ENCODE assay signal across 22 cellular contexts in the genomic region with DNA sequence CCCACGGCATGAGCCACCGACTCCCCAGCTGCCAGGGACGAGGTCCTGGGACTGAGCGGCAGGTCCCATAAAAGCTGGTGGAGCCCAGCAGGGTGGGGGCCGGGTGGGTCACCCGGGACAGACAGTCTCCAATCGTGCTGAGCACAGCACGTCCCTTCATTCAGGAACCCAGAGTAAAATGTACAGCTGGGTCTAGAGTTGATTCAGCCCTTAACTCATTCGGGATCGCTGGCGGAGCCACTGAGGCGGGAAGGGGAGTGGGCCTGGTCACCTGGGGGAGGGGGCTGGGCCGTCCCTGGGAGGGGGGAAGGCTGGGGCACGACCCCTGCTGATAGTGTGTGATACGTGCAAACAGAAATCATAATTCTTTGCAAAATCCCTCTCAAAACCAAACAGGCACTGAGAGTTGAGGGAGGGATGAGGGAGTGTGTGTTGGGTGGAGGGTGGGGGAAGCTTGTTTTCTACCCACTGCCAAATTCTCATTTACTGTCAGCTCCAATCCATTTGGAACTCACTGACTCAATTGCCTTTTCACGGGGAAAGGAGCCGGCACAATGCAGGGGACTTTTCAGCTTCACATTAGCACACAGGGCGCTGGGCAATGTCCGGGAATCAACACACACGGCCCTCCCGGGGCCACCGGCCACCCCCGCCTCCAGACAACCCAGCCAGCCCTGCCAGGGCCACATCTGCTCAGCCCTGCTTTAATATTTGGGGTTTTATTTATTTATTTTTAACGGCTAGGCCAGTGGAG.
"Had no signal": no experiment of that assay in that cellular context is flagged by ENCODE, and none has a peak within 500 bp of the region (broad histone marks: within the 10 kb centered on the region; RNA-seq: fewer than 3 reads in every experiment).

No MANE protein-coding gene starts in this region.

- H3K9me3 Mint-ChIP-seq: activated CD4-positive, alpha-beta T cell treated with anti-CD3 and anti-CD28 coated beads, Interleukin-2, amount 10 ng/mL, durations not matched to agents 7 days and 5 days; activated CD8-positive, alpha-beta T cell treated with anti-CD3 and anti-CD28 coated beads for 36 hours; activated naive CD4-positive, alpha-beta T cell treated with anti-CD3 and anti-CD28 coated beads, Interleukin-2, amount 50 U/mL, for 72 hours; dendritic cell treated with granulocyte-macrophage colony-stimulating factor and Interleukin-4, amounts not matched to agents 40 ng/mL and 50 ng/mL, for 4 days; naive thymus-derived CD8-positive, alpha-beta T cell had no signal

- H3K4me3 Mint-ChIP-seq: activated CD4-positive, alpha-beta T cell treated with anti-CD3 and anti-CD28 coated beads, Interleukin-2, amount 10 ng/mL, durations not matched to agents 7 days and 5 days; activated CD8-positive, alpha-beta memory T cell treated with anti-CD3 and anti-CD28 coated beads, Interleukin-2, amount 10 ng/mL, durations not matched to agents 7 days and 5 days; activated CD8-positive, alpha-beta T cell treated with anti-CD3 and anti-CD28 coated beads for 36 hours; dendritic cell treated with granulocyte-macrophage colony-stimulating factor and Interleukin-4, amounts not matched to agents 40 ng/mL and 50 ng/mL, for 4 days; naive thymus-derived CD8-positive, alpha-beta T cell had no signal

- H3K9me3 ChIP-seq: adrenal gland, ascending aorta, pancreas, sigmoid colon, upper lobe of left lung had no signal

- H3K4me1 ChIP-seq: adrenal gland, ascending aorta, pancreas had no signal

- H3K4me3 ChIP-seq: adrenal gland, ascending aorta, lung, pancreas, sigmoid colon, upper lobe of left lung had no signal

- H3K27me3 ChIP-seq: adrenal gland, ascending aorta, pancreas, sigmoid colon, upper lobe of left lung had no signal

- H3K27ac ChIP-seq: adrenal gland, ascending aorta, pancreas, upper lobe of left lung, WERI-Rb-1 had no signal

- DNase-seq: activated CD4-positive, alpha-beta T cell treated with anti-CD3 and anti-CD28 coated beads, Interleukin-2, amount 10 ng/mL, durations not matched to agents 7 days and 5 days; activated CD4-positive, CD25-positive, alpha-beta regulatory T cell treated with anti-CD3 and anti-CD28 coated beads, Interleukin-2, amount 50 U/mL, for 72 hours; activated CD8-positive, alpha-beta memory T cell treated with anti-CD3 and anti-CD28 coated beads, Interleukin-2, amount 10 ng/mL, durations not matched to agents 7 days and 5 days; activated CD8-positive, alpha-beta T cell treated with anti-CD3 and anti-CD28 coated beads for 36 hours; activated T-cell treated with anti-CD3 and anti-CD28 coated beads for 4 hours; adrenal gland; cerebellar nuclear complex; effector CD8-positive, alpha-beta T cell; erythroblast; foreskin fibroblast; pancreas; sigmoid colon; stimulated activated CD4-positive, alpha-beta T cell treated with anti-CD3 and anti-CD28 coated beads, Interleukin-4, amount 100 ng/mL, for 1 hour; stimulated activated naive CD4-positive, alpha-beta T cell; T-helper 1 cell; upper lobe of left lung; WERI-Rb-1 had no signal

- H3K36me3 ChIP-seq: adrenal gland, ascending aorta, pancreas, sigmoid colon, upper lobe of left lung, WERI-Rb-1 had no signal

- H3K27ac Mint-ChIP-seq: activated CD4-positive, alpha-beta T cell treated with anti-CD3 and anti-CD28 coated beads, Interleukin-2, amount 10 ng/mL, durations not matched to agents 7 days and 5 days; activated CD8-positive, alpha-beta memory T cell treated with anti-CD3 and anti-CD28 coated beads, Interleukin-2, amount 10 ng/mL, durations not matched to agents 7 days and 5 days; activated CD8-positive, alpha-beta T cell treated with anti-CD3 and anti-CD28 coated beads for 36 hours; activated naive CD4-positive, alpha-beta T cell treated with anti-CD3 and anti-CD28 coated beads, Interleukin-2, amount 50 U/mL, for 72 hours; dendritic cell treated with granulocyte-macrophage colony-stimulating factor and Interleukin-4, amounts not matched to agents 40 ng/mL and 50 ng/mL, for 4 days; naive thymus-derived CD8-positive, alpha-beta T cell had no signal

- H3K4me1 Mint-ChIP-seq: activated CD4-positive, alpha-beta T cell treated with anti-CD3 and anti-CD28 coated beads, Interleukin-2, amount 10 ng/mL, durations not matched to agents 7 days and 5 days; activated CD8-positive, alpha-beta memory T cell treated with anti-CD3 and anti-CD28 coated beads, Interleukin-2, amount 10 ng/mL, durations not matched to agents 7 days and 5 days; naive thymus-derived CD8-positive, alpha-beta T cell had no signal

- H3K36me3 Mint-ChIP-seq: activated CD8-positive, alpha-beta memory T cell treated with anti-CD3 and anti-CD28 coated beads, Interleukin-2, amount 10 ng/mL, durations not matched to agents 7 days and 5 days; activated naive CD4-positive, alpha-beta T cell treated with anti-CD3 and anti-CD28 coated beads, Interleukin-2, amount 50 U/mL, for 72 hours; naive thymus-derived CD8-positive, alpha-beta T cell had no signal
